Comparison of ENCODE assay signal across 9 cellular contexts in genomic region chr5:132456553-132457361, GRCh38. TPM values are rescaled to one million over a fixed set of nuclear protein-coding genes. Genes with fewer than 3 reads are reported as not detected.
DNase-seq lines count a peak whose midpoint lies in the region; ATAC-seq, FAIRE-seq and TF ChIP-seq lines count a peak whose summit lies in the region.
"Had no signal": no experiment of that assay in that cellular context is flagged by ENCODE, and none has a peak within 500 bp of the region (broad histone marks: within the 10 kb centered on the region; RNA-seq: fewer than 3 reads in every experiment).

No MANE protein-coding gene starts in this region.

- H3K79me2 ChIP-seq in H1 (ENCODE audit: control insufficient read depth in 1 of 2, insufficient read depth in 2 of 2, low read length in 2 of 2), result no peaks in the 10 kb centered on the region

- H3K23me2 ChIP-seq in H1 (ENCODE audit: low read depth, low read length), result no peaks in the 10 kb centered on the region

- no peak overlapping the region for H2AFZ ChIP-seq in H1 (ENCODE audit: low read length)
- H2AFZ ChIP-seq in neuronal stem cell (ENCODE audit: low read length), result no peak overlapping the region

- H3K36me3 ChIP-seq in H1 (ENCODE audit: control insufficient read depth in 2 of 4, insufficient read depth in 4 of 4, low read length in 3 of 4) (no peaks in the 10 kb centered on the region), neuronal stem cell (replicated peaks in 1 of 2; ENCODE audit: control insufficient read depth in 2 of 2, insufficient read depth in 2 of 2, low read length in 2 of 2) (no peaks in the 10 kb centered on the region)

- no peak overlapping the region for H3K4ac ChIP-seq in H1 (replicated peaks; ENCODE audit: insufficient read length, low read depth, low read length)
- no peak overlapping the region for H3K4ac ChIP-seq in neuronal stem cell (ENCODE audit: low read length)

- H3K56ac ChIP-seq in H1 (replicated peaks; ENCODE audit: insufficient read length, low read depth, low read length), result no peak overlapping the region

- H3K9me3 ChIP-seq in H1 (ENCODE audit: insufficient read depth in 2 of 2, low read depth in 1 of 2, low read length in 1 of 2) (no peaks in the 10 kb centered on the region), neuronal stem cell (replicated peaks in 1 of 2; ENCODE audit: control insufficient read depth in 2 of 2, insufficient read depth in 1 of 2, low read depth in 1 of 2, low read length in 2 of 2) (no peaks in the 10 kb centered on the region)

- no peak overlapping the region; the same call in 1 of the 2 replicates for H2AK5ac ChIP-seq in H1 (ENCODE audit: low read depth, low read length)
- H2AK5ac ChIP-seq in neuronal stem cell (ENCODE audit: low read depth, low read length), result no peak overlapping the region

- no peak for TF ChIP-seq POLR2A in H1 (IDR thresholded peaks at IDR 0.05; ENCODE audit: control extremely low read depth in 1 of 2, low read depth in 2 of 2, low read length in 2 of 2)

- no peak overlapping the region for H2BK20ac ChIP-seq in H1 (ENCODE audit: low read length)

- no peak overlapping the region for H3K23ac ChIP-seq in H1 (ENCODE audit: insufficient read length)
- peak overlapping the region; percentile 39 for H3K23ac ChIP-seq in neuronal stem cell (ENCODE audit: low read depth, low read length, poor library complexity)

- H2BK15ac ChIP-seq in H1 (ENCODE audit: low read length) (peak overlapping the region; percentile 49), neuronal stem cell (ENCODE audit: low read length) (no peak overlapping the region)

- no peak overlapping the region for H3K4me3 ChIP-seq in H1 (ENCODE audit: extremely low read depth in 1 of 4, insufficient read depth in 2 of 4, low read depth in 3 of 4, low read length in 4 of 4)
- no peak overlapping the region for H3K4me3 ChIP-seq in neuronal stem cell (ENCODE audit: low read length in 2 of 2)

- H3K18ac ChIP-seq in H1 (ENCODE audit: extremely low read depth, low read length) (0 out of 2 replicates have a peak overlapping the region, but pooled peaks have one; percentile 24), neuronal stem cell (ENCODE audit: low read length) (no peak overlapping the region)

- H3K14ac ChIP-seq in H1 (ENCODE audit: insufficient read length) (no peak overlapping the region), neuronal stem cell (ENCODE audit: low read length) (no peak overlapping the region)

- H4K5ac ChIP-seq in H1 (ENCODE audit: insufficient read length, low read depth, low read length), result no peak overlapping the region

- no peak for TF ChIP-seq EP300 in H1 (IDR thresholded peaks at IDR 0.05; ENCODE audit: borderline replicate concordance in 1 of 2, low read depth in 2 of 2, low read length in 2 of 2)

- peak overlapping the region; percentile 7; the same call in 1 of the 2 replicates for H3K27ac ChIP-seq in VCaP
- H3K27ac ChIP-seq in H1 (ENCODE audit: low read depth, low read length), result no peak overlapping the region
- no peak overlapping the region for H3K27ac ChIP-seq in neuronal stem cell (replicated peaks; ENCODE audit: low read length)

- no peak overlapping the region for H4K91ac ChIP-seq in H1 (replicated peaks; ENCODE audit: insufficient read length, low read length)
- no peak overlapping the region for H4K91ac ChIP-seq in neuronal stem cell (ENCODE audit: low read depth, low read length, poor library complexity)

- ATAC-seq in HG03439 (IDR thresholded peaks at IDR 0.05; ENCODE audit: unreplicated experiment), result peak; percentile 57

- H2BK12ac ChIP-seq in H1 (ENCODE audit: low read depth, low read length) (peak overlapping the region; percentile 75; the same call in 1 of the 2 replicates), neuronal stem cell (ENCODE audit: low read length) (no peak overlapping the region)

- H2BK120ac ChIP-seq in H1 (replicated peaks; ENCODE audit: low read depth, low read length), result no peak overlapping the region
- H2BK120ac ChIP-seq in neuronal stem cell (ENCODE audit: low read depth, low read length), result no peak overlapping the region

- WGBS in H1 (ENCODE audit: extremely low coverage in 1 of 2, insufficient coverage in 1 of 2, insufficient read length in 1 of 2, insufficient replicate concordance in 2 of 2, low coverage in 1 of 2, low lambda C conversion rate in 2 of 2, missing lambda C conversion rate in 1 of 2), 2 experiments, result 86% methylated on average over 9 of the region's 9 CpGs; no CpG with 5 or more reads in 1 of the 2 experiments
- WGBS in neuronal stem cell (ENCODE audit: extremely low coverage in 2 of 2, insufficient read length in 2 of 2, insufficient replicate concordance in 1 of 2), 2 donors, result no CpG with 5 or more reads among the region's 9 CpGs

- H3K4me2 ChIP-seq in H1 (ENCODE audit: insufficient read depth in 1 of 2, low read depth in 2 of 2, low read length in 2 of 2) (no peak overlapping the region), neuronal stem cell (ENCODE audit: insufficient read depth, low read length, poor library complexity, severe bottlenecking) (no peak overlapping the region)

- no peaks in the 10 kb centered on the region; the same call in 1 of the 2 replicates for H3K79me1 ChIP-seq in H1 (ENCODE audit: low read depth, low read length)
- no peaks in the 10 kb centered on the region for H3K79me1 ChIP-seq in neuronal stem cell (ENCODE audit: low read depth, low read length)

- TF ChIP-seq CTCF in VCaP (conservative IDR thresholded peaks at IDR 0.05) (no peak), H1 (IDR thresholded peaks at IDR 0.05; ENCODE audit: control extremely low read depth in 1 of 3, insufficient read depth in 1 of 3, low read depth in 1 of 3, low read length in 3 of 3) (no peak), GM20000 (IDR thresholded peaks at IDR 0.05; ENCODE audit: extremely low read depth, missing control alignments) (no peak)

- POLR2A ChIA-PET in H1 (lab: Charles Lee; ENCODE audit: partially characterized antibody), result interaction anchor here (1.2 to 6.1 kb wide), 4 partner anchors 14 to 39 kb away, joined by 3 to 35 read pairs (median 4); partner anchors contain the start of gene IRF1

- no peak for TF ChIP-seq RAD21 in H1 (IDR thresholded peaks at IDR 0.05 in 1 of 2, conservative IDR thresholded peaks at IDR 0.05 in 1 of 2; ENCODE audit: low read depth in 2 of 2, low read length in 2 of 2)

- H3K9ac ChIP-seq in H1 (replicated peaks in 1 of 4; ENCODE audit: extremely low read depth in 1 of 4, low read depth in 3 of 4, low read length in 3 of 4) (no peak overlapping the region), neuronal stem cell (ENCODE audit: low read depth, low read length, poor library complexity) (no peak overlapping the region)

- H2BK5ac ChIP-seq in H1 (ENCODE audit: low read depth, low read length) (0 out of 2 replicates have a peak overlapping the region, but pooled peaks have one; percentile 9), neuronal stem cell (ENCODE audit: low read length) (no peak overlapping the region)

- peak; percentile 78 for DNase-seq in NK-92 treated with Interleukin-12 subunit alpha and Interleukin-12 subunit beta, amount 100 ng/mL, for 24 hours (lab: John Stamatoyannopoulos, UW)
- DNase-seq in NK-92 (lab: John Stamatoyannopoulos, UW; ENCODE audit: unreplicated experiment), result no peak
- no peak for DNase-seq in H1 (ENCODE audit: low read depth in 1 of 2, low spot score in 2 of 2)
- DNase-seq in neuronal stem cell (ENCODE audit: low spot score), result no peak
- DNase-seq in NCI-H2171 (lab: John Stamatoyannopoulos, UW), result no peak
- DNase-seq in GM20000 (ENCODE audit: low spot score), result no peak

- H4K20me1 ChIP-seq in H1 (replicated peaks in 1 of 2; ENCODE audit: control insufficient read depth in 1 of 2, insufficient read depth in 2 of 2, low read length in 2 of 2), result no peaks in the 10 kb centered on the region

- peaks cover 0 to 17% (median 4%) of the 10 kb centered on the region in 4 experiments; a peak in 6 of 7 replicates for H3K4me1 ChIP-seq in H1 (replicated peaks in 1 of 4; ENCODE audit: control insufficient read depth in 3 of 4, insufficient read depth in 4 of 4, low read length in 3 of 4)
- peaks cover 2 to 6% of the 10 kb centered on the region in 2 donors for H3K4me1 ChIP-seq in neuronal stem cell (ENCODE audit: control insufficient read depth in 2 of 2, insufficient read depth in 1 of 2, low read depth in 1 of 2, low read length in 2 of 2)

- CTCF ChIA-PET in H1 (lab: Charles Lee; ENCODE audit: partially characterized antibody), result interaction anchor here (0.6 to 5.3 kb wide), 18 partner anchors 10 to 102 kb away, joined by 3 to 33 read pairs (median 4); partner anchors contain the start of gene IRF1

- H3K27me3 ChIP-seq in H1 (replicated peaks in 1 of 4; ENCODE audit: control insufficient read depth in 3 of 4, extremely low read depth in 1 of 4, insufficient read depth in 3 of 4, low read length in 3 of 4) (peaks cover 0 to 1% (median 0%) of the 10 kb centered on the region in 4 experiments; a peak in 1 of 7 replicates), neuronal stem cell (ENCODE audit: control insufficient read depth in 3 of 3, insufficient read depth in 3 of 3, low read depth in 1 of 3, low read length in 3 of 3) (no peaks in the 10 kb centered on the region)

- FAIRE-seq in H1 (lab: Jason Lieb, UNC), result no peak
- FAIRE-seq: A204.1 had no signal

- peak overlapping the region; percentile 76 for H4K8ac ChIP-seq in H1 (ENCODE audit: extremely low read depth, insufficient read depth, low read length)
- H4K8ac ChIP-seq in neuronal stem cell (ENCODE audit: low read depth, low read length), result no peak overlapping the region

TF ChIP-seq in H1, 55 proteins besides CTCF, POLR2A, EP300 and RAD21 (continues in another document):
- TF ChIP-seq EZH2 (IDR thresholded peaks at IDR 0.05; ENCODE audit: low read depth, low read length, severe bottlenecking) (no peak), SAP30 (IDR thresholded peaks at IDR 0.05; ENCODE audit: insufficient read depth, insufficient replicate concordance, low read length) (no peak), CHD2 (IDR thresholded peaks at IDR 0.05; ENCODE audit: low read length) (no peak), JUND (IDR thresholded peaks at IDR 0.05; ENCODE audit: low read length) (no peak), RFX5 (IDR thresholded peaks at IDR 0.05; ENCODE audit: borderline replicate concordance, low read depth, low read length) (no peak), TAF1 (IDR thresholded peaks at IDR 0.05; ENCODE audit: low read depth, low read length) (no peak)

RNA-seq across cellular contexts. Expression of gene IRF1, which starts 33.8 kb away (rescaled TPM):
- total RNA-seq in H1 (2021; fragmentation: NEBNext Ultra II Directional; extraction: Animal tissue kit (Norgen Biotek cat#: 25700)), result 8.5 TPM in 2 replicates
- polyA plus RNA-seq in H1 (2011; rRNA removed), result 2.9 and 4.0 TPM in 2 replicates
- polyA plus RNA-seq in H1 (2011; cell fraction: cytosol; rRNA removed), result 3.7 TPM
- polyA plus RNA-seq in H1 (2011; cell fraction: nucleus; rRNA removed), result 9.7 TPM
- polyA plus RNA-seq in H1 (2012, experiment 1 of 2), result 6.1 to 7.7 TPM (median 7.3 TPM) in 4 replicates
- polyA plus RNA-seq in H1 (2012, experiment 2 of 2), result 6.4 TPM
- polyA plus RNA-seq in H1 (2013, experiment 1 of 2), result 3.9 TPM
- 2.8 TPM for polyA plus RNA-seq in H1 (2013, experiment 2 of 2)
- 11.9 and 15.3 TPM in 2 replicates for polyA minus RNA-seq in H1 (2011; rRNA and poly(A)+ RNA removed)
- 5.3 TPM for polyA minus RNA-seq in H1 (2011; cell fraction: cytosol; rRNA and poly(A)+ RNA removed)
- 25.1 TPM for polyA minus RNA-seq in H1 (2011; cell fraction: nucleus; rRNA and poly(A)+ RNA removed)
- 1.4 TPM for polyA plus RNA-seq in neuronal stem cell (2013, experiment 1 of 2)
- 1.5 TPM for polyA plus RNA-seq in neuronal stem cell (2013, experiment 2 of 2)
